Comparison of ENCODE assay signal across 18 cellular contexts in the genomic region with DNA sequence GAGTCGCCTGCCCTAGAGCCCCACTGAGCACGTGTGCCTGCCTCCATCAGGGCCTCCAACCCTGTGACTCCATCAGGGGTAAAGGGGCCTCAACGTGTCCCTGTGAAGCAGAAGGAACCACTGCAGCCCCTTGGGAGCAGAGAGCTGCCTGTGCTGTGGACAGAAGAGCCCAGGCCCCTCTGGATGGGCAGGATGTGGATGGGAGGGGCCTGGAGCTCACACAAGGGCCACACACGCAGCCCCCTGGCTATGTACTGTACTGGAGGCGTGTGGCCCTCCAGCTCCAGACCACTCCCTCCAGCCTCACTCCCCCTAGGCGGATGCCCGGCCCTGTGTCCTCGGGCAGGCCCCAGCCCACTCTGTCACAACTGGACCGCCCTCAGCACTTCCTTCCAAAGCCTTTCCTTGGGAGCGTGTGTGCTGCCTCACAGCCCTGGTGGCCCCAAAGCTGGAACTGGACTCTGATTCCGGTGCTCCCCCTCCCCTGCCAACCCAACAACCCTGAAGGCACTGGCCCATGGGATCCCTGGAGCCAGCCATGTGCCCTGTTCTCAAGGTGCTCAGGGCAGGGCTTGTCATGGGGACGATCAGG.
DNase-seq lines count a peak whose midpoint lies in the region; ATAC-seq lines count a peak whose summit lies in the region.
"Had no signal": no experiment of that assay in that cellular context is flagged by ENCODE, and none has a peak within 500 bp of the region (broad histone marks: within the 10 kb centered on the region; RNA-seq: fewer than 3 reads in every experiment).

No MANE protein-coding gene starts in this region.

- no peaks in the 10 kb centered on the region for H3K9me3 Mint-ChIP-seq in stimulated activated naive CD8-positive, alpha-beta T cell treated with anti-CD3 and anti-CD28 coated beads, Interleukin-15, amount 100 ng/mL, for 72 hours
- no peaks in the 10 kb centered on the region for H3K9me3 Mint-ChIP-seq in naive thymus-derived CD4-positive, alpha-beta T cell
- H3K9me3 Mint-ChIP-seq: CD4-positive, alpha-beta T cell had no signal

- no peak overlapping the region for H3K4me3 Mint-ChIP-seq in stimulated activated naive CD8-positive, alpha-beta T cell treated with anti-CD3 and anti-CD28 coated beads, Interleukin-15, amount 100 ng/mL, for 72 hours
- H3K4me3 Mint-ChIP-seq in naive thymus-derived CD4-positive, alpha-beta T cell: no peak overlapping the region
- H3K4me3 Mint-ChIP-seq: CD4-positive, alpha-beta T cell; GM23338 had no signal

- no peaks in the 10 kb centered on the region for H3K4me1 Mint-ChIP-seq in stimulated activated naive CD8-positive, alpha-beta T cell treated with anti-CD3 and anti-CD28 coated beads, Interleukin-15, amount 100 ng/mL, for 72 hours
- H3K4me1 Mint-ChIP-seq in naive thymus-derived CD4-positive, alpha-beta T cell: no peaks in the 10 kb centered on the region

- H3K9me3 ChIP-seq in naive thymus-derived CD4-positive, alpha-beta T cell (ENCODE audit: control insufficient read depth in 2 of 3, low read length in 3 of 3): no peaks in the 10 kb centered on the region
- H3K9me3 ChIP-seq: HAP-1 had no signal

- POLR2A ChIA-PET in naive thymus-derived CD4-positive, alpha-beta T cell (lab: Charles Lee): no interaction called here

- H3K36me3 Mint-ChIP-seq in naive thymus-derived CD4-positive, alpha-beta T cell: no peaks in the 10 kb centered on the region

- H3K27ac Mint-ChIP-seq in stimulated activated naive CD8-positive, alpha-beta T cell treated with anti-CD3 and anti-CD28 coated beads, Interleukin-15, amount 100 ng/mL, for 72 hours: no peak overlapping the region
- no peak overlapping the region for H3K27ac Mint-ChIP-seq in naive thymus-derived CD4-positive, alpha-beta T cell
- H3K27ac Mint-ChIP-seq: CD4-positive, alpha-beta T cell; GM23338 had no signal

- intact Hi-C loops in naive thymus-derived CD4-positive, alpha-beta T cell (cut with micrococcal nuclease): no loop called here
- intact Hi-C loops in sciatic nerve (cut with DNase I) (no loop called here), left colon (cut with DNase I, micrococcal nuclease) (no loop called here)

- no peaks in the 10 kb centered on the region for H3K27me3 ChIP-seq in naive thymus-derived CD4-positive, alpha-beta T cell (ENCODE audit: control insufficient read depth in 2 of 2, insufficient read depth in 2 of 2, low read length in 2 of 2)

- DNase-seq in stimulated activated naive CD8-positive, alpha-beta T cell treated with anti-CD3 and anti-CD28 coated beads, Interleukin-15, amount 100 ng/mL, for 72 hours: no peak
- no peak for DNase-seq in stimulated activated naive CD8-positive, alpha-beta T cell treated with anti-CD3 and anti-CD28 coated beads, Interleukin-15, Interleukin-2, amounts not matched to agents 100 U/mL and 50 U/mL, for 24 hours
- DNase-seq in naive thymus-derived CD4-positive, alpha-beta T cell: no peak
- DNase-seq in sciatic nerve (ENCODE audit: low spot score): peak; percentile 31
- no peak for DNase-seq in activated T-cell treated with anti-CD3 and anti-CD28 coated beads, Interleukin-2, amount 50 U/mL, for 48 hours
- DNase-seq in left colon: no peak
- DNase-seq: 8988T; AML-193; C1 segment of cervical spinal cord; Calu3; CD4-positive, alpha-beta T cell; DMS 273 treated with DMSO at 0.1 percent for 48 hours; IMR-90; KBM-7 had no signal

- no peak overlapping the region for H3K27ac ChIP-seq in naive thymus-derived CD4-positive, alpha-beta T cell (ENCODE audit: low read depth, low read length)
- H3K27ac ChIP-seq: HL-60 had no signal

- no peaks in the 10 kb centered on the region for H3K27me3 Mint-ChIP-seq in stimulated activated naive CD8-positive, alpha-beta T cell treated with anti-CD3 and anti-CD28 coated beads, Interleukin-15, amount 100 ng/mL, for 72 hours
- H3K27me3 Mint-ChIP-seq in naive thymus-derived CD4-positive, alpha-beta T cell: no peaks in the 10 kb centered on the region
- H3K27me3 Mint-ChIP-seq: CD4-positive, alpha-beta T cell had no signal

- no peaks in the 10 kb centered on the region for H3K4me1 ChIP-seq in naive thymus-derived CD4-positive, alpha-beta T cell (ENCODE audit: control insufficient read depth in 2 of 2, insufficient read depth in 2 of 2, low read length in 2 of 2)
- H3K4me1 ChIP-seq: HAP-1 had no signal

- CTCF ChIA-PET in naive thymus-derived CD4-positive, alpha-beta T cell (lab: Charles Lee): no interaction called here

- H3K4me3 ChIP-seq in naive thymus-derived CD4-positive, alpha-beta T cell (ENCODE audit: low read length): no peak overlapping the region
- H3K4me3 ChIP-seq: GM23338, HAP-1 had no signal

- ATAC-seq in stimulated activated naive CD8-positive, alpha-beta T cell treated with anti-CD3 and anti-CD28 coated beads, Interleukin-15, amount 100 ng/mL, for 72 hours: peak; percentile 41
- no peak for ATAC-seq in stimulated activated naive CD8-positive, alpha-beta T cell treated with anti-CD3 and anti-CD28 coated beads, Interleukin-15, Interleukin-2, amounts not matched to agents 100 U/mL and 50 U/mL, for 24 hours
- peak; percentile 2 for ATAC-seq in naive thymus-derived CD4-positive, alpha-beta T cell
- ATAC-seq in sciatic nerve: no peak
- ATAC-seq in left colon: no peak
- ATAC-seq in HG03439 (IDR thresholded peaks at IDR 0.05; ENCODE audit: unreplicated experiment): no peak
- ATAC-seq: GM23338 had no signal

- H3K36me3 ChIP-seq in naive thymus-derived CD4-positive, alpha-beta T cell (ENCODE audit: control insufficient read depth in 2 of 3, insufficient read depth in 3 of 3, low read length in 3 of 3): no peaks in the 10 kb centered on the region
- H3K36me3 ChIP-seq: HAP-1 had no signal

Comparison
In these comparisons a context has a peak if more than half of its experiments do, and no peak if none do; other contexts are left out.
1. ATAC-seq: peak in stimulated activated naive CD8-positive, alpha-beta T cell treated with anti-CD3 and anti-CD28 coated beads, Interleukin-15, amount 100 ng/mL, for 72 hours (single experiment) and naive thymus-derived CD4-positive, alpha-beta T cell (single experiment); none in stimulated activated naive CD8-positive, alpha-beta T cell treated with anti-CD3 and anti-CD28 coated beads, Interleukin-15, Interleukin-2, amounts not matched to agents 100 U/mL and 50 U/mL, for 24 hours (single experiment), sciatic nerve (single experiment), left colon (single experiment) and HG03439 (single experiment).